ENCODE assay signal across 1 cellular context in genomic region chr1:205749094-205749825, GRCh38.
TF ChIP-seq lines count a peak whose summit lies in the region.

No MANE protein-coding gene starts in this region.

TF ChIP-seq in GM12878, 131 proteins besides CTCF, POLR2A, EP300 and RAD21 (continued from another document and continues in another):
- TF ChIP-seq IRF5 (IDR thresholded peaks at IDR 0.05; ENCODE audit: borderline replicate concordance): no peak
- peak; percentile 57 for TF ChIP-seq RUNX3 (IDR thresholded peaks at IDR 0.05; ENCODE audit: low read length)
- TF ChIP-seq TCF12 (IDR thresholded peaks at IDR 0.05; ENCODE audit: low read depth, low read length): peak; percentile 67; the same call in 1 of the 2 replicates
- TF ChIP-seq ASH2L (IDR thresholded peaks at IDR 0.05; ENCODE audit: borderline replicate concordance, low read depth): no peak; the same call in 1 of the 2 replicates
- no peak for TF ChIP-seq SP1 (IDR thresholded peaks at IDR 0.05; ENCODE audit: low read depth, low read length)
- no peak for TF ChIP-seq ZBTB11 (CRISPR knock-in tag; IDR thresholded peaks at IDR 0.05)
- peak; percentile 71 for TF ChIP-seq RELA (IDR thresholded peaks at IDR 0.05; ENCODE audit: borderline replicate concordance, partially characterized antibody)
- peak; percentile 59; the same call in 1 of the 2 replicates for TF ChIP-seq ZNF384 (IDR thresholded peaks at IDR 0.05; ENCODE audit: borderline replicate concordance, low read depth, low read length)
- 0 out of 2 replicates have a peak, but pooled peaks have one; percentile 14 for TF ChIP-seq CREB1 (IDR thresholded peaks at IDR 0.05; ENCODE audit: low read depth)
- TF ChIP-seq ZZZ3 (IDR thresholded peaks at IDR 0.05; ENCODE audit: control insufficient read depth, insufficient read length, low read depth): no peak
- peak; percentile 83 for TF ChIP-seq DPF2 (IDR thresholded peaks at IDR 0.05)
- TF ChIP-seq EED (IDR thresholded peaks at IDR 0.05; ENCODE audit: low read depth): no peak; the same call in 1 of the 2 replicates
- no peak for TF ChIP-seq ZBTB40 (IDR thresholded peaks at IDR 0.05; ENCODE audit: borderline replicate concordance)
- no peak for TF ChIP-seq RAD51 (IDR thresholded peaks at IDR 0.05)
- TF ChIP-seq SMC3 (IDR thresholded peaks at IDR 0.05; ENCODE audit: borderline replicate concordance, low read length): no peak
- TF ChIP-seq BACH1 (IDR thresholded peaks at IDR 0.05; ENCODE audit: borderline replicate concordance): peak; percentile 93
- TF ChIP-seq MEF2A (IDR thresholded peaks at IDR 0.05; ENCODE audit: insufficient read depth, low read depth, low read length): no peak
- TF ChIP-seq LARP7 (IDR thresholded peaks at IDR 0.05): peak; percentile 48
- no peak for TF ChIP-seq MTA3 (IDR thresholded peaks at IDR 0.05; ENCODE audit: borderline replicate concordance, low read length)
- TF ChIP-seq KDM1A (IDR thresholded peaks at IDR 0.05; ENCODE audit: borderline replicate concordance): no peak
- TF ChIP-seq CHD4 (IDR thresholded peaks at IDR 0.05): no peak
- no peak for TF ChIP-seq SPI1 (IDR thresholded peaks at IDR 0.05; ENCODE audit: borderline replicate concordance, insufficient read depth, low read depth, low read length)
- peak; percentile 45; the same call in 1 of the 2 replicates for TF ChIP-seq TAF1 (IDR thresholded peaks at IDR 0.05; ENCODE audit: borderline replicate concordance, low read depth, low read length)
- no peak for TF ChIP-seq ATF2 (IDR thresholded peaks at IDR 0.05; ENCODE audit: low read length)
- peak; percentile 12; the same call in 1 of the 2 replicates for TF ChIP-seq NR2C1 (IDR thresholded peaks at IDR 0.05)
- peak; percentile 15; the same call in 1 of the 2 replicates for TF ChIP-seq ZNF24 (IDR thresholded peaks at IDR 0.05)
- no peak for TF ChIP-seq BCL3 (IDR thresholded peaks at IDR 0.05; ENCODE audit: borderline replicate concordance, insufficient read depth, low read depth, low read length, poor library complexity, severe bottlenecking)
- TF ChIP-seq E2F4 (IDR thresholded peaks at IDR 0.05; ENCODE audit: low read depth, low read length): no peak
- no peak for TF ChIP-seq CEBPZ (IDR thresholded peaks at IDR 0.05; ENCODE audit: low read depth, low read length)
- TF ChIP-seq RCOR1 (conservative IDR thresholded peaks at IDR 0.05; ENCODE audit: low read depth, low read length): no peak
- 0 out of 2 replicates have a peak, but pooled peaks have one; percentile 47 for TF ChIP-seq PRDM15 (CRISPR knock-in tag; IDR thresholded peaks at IDR 0.05)
- TF ChIP-seq IRF3 (IDR thresholded peaks at IDR 0.05): no peak
- no peak for TF ChIP-seq MYB (IDR thresholded peaks at IDR 0.05; ENCODE audit: borderline replicate concordance, low read depth, low read length)
- no peak for TF ChIP-seq PKNOX1 (IDR thresholded peaks at IDR 0.05)
